In the genomic region with DNA sequence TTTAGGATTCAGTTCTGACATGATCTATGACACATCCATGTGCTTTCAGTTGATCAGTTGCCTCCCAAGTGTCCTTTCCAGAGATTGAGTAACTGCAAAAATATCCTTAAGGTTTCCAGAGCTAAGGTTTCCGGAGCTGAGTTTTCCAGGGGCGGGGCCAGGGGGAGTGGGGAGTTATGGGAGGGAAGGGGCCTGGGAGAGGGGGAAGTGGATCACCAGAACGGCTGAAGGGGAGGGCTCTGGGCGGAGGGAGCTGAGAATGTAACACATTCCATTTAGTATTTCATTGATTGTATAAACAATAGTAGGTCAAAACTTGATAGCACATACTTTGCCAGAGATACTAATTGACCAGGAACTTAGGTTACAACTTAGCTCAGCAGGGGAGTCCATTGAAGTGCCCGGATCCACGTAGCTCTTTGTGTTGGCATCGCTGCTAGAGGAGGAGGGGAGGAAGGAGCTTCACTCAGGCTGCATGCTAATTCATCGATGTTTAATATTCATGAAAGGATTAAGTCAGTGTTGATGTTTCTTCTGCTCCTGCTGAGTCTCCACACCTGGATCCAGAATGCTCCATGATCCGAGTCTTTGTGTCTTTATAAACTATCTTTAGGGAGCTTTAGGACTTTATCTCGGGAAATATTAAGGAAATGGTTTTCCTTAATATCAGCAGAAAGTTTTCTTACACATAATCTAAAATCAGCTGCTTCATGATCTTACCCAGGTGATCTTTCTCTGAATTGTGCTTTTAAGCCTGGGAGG, we compare ENCODE assay signal across 1 cellular context.
TF ChIP-seq lines count a peak whose summit lies in the region.

No MANE protein-coding gene starts in this region.

TF ChIP-seq in GM12878, 131 proteins besides CTCF, POLR2A, EP300 and RAD21 (continued from another document):
- TF ChIP-seq, protein P1, sequence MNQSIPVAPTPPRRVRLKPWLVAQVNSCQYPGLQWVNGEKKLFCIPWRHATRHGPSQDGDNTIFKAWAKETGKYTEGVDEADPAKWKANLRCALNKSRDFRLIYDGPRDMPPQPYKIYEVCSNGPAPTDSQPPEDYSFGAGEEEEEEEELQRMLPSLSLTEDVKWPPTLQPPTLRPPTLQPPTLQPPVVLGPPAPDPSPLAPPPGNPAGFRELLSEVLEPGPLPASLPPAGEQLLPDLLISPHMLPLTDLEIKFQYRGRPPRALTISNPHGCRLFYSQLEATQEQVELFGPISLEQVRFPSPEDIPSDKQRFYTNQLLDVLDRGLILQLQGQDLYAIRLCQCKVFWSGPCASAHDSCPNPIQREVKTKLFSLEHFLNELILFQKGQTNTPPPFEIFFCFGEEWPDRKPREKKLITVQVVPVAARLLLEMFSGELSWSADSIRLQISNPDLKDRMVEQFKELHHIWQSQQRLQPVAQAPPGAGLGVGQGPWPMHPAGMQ (IDR thresholded peaks at IDR 0.05; ENCODE audit: borderline replicate concordance) = no peak
- TF ChIP-seq, protein P2, sequence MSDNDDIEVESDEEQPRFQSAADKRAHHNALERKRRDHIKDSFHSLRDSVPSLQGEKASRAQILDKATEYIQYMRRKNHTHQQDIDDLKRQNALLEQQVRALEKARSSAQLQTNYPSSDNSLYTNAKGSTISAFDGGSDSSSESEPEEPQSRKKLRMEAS (IDR thresholded peaks at IDR 0.05; ENCODE audit: low read depth, low read length) = no peak
- TF ChIP-seq, protein P3, sequence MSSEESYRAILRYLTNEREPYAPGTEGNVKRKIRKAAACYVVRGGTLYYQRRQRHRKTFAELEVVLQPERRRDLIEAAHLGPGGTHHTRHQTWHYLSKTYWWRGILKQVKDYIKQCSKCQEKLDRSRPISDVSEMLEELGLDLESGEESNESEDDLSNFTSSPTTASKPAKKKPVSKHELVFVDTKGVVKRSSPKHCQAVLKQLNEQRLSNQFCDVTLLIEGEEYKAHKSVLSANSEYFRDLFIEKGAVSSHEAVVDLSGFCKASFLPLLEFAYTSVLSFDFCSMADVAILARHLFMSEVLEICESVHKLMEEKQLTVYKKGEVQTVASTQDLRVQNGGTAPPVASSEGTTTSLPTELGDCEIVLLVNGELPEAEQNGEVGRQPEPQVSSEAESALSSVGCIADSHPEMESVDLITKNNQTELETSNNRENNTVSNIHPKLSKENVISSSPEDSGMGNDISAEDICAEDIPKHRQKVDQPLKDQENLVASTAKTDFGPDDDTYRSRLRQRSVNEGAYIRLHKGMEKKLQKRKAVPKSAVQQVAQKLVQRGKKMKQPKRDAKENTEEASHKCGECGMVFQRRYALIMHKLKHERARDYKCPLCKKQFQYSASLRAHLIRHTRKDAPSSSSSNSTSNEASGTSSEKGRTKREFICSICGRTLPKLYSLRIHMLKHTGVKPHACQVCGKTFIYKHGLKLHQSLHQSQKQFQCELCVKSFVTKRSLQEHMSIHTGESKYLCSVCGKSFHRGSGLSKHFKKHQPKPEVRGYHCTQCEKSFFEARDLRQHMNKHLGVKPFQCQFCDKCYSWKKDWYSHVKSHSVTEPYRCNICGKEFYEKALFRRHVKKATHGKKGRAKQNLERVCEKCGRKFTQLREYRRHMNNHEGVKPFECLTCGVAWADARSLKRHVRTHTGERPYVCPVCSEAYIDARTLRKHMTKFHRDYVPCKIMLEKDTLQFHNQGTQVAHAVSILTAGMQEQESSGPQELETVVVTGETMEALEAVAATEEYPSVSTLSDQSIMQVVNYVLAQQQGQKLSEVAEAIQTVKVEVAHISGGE (CRISPR knock-in tag; IDR thresholded peaks at IDR 0.05) = no peak
- TF ChIP-seq SMARCA5 (IDR thresholded peaks at IDR 0.05) = no peak
